ENCODE assay signal across 1 cellular context in genomic region chr3:186700267-186700666, GRCh38.
TF ChIP-seq lines count a peak whose summit lies in the region.

No MANE protein-coding gene starts in this region.

TF ChIP-seq in K562, 482 proteins besides CTCF, POLR2A, EP300 and RAD21 (continued from another document and continues in another):
- TF ChIP-seq SAP30 (IDR thresholded peaks at IDR 0.05; ENCODE audit: borderline replicate concordance, insufficient read depth, low read depth, low read length, poor library complexity, severe bottlenecking) (no peak), GTF2B (IDR thresholded peaks at IDR 0.05; ENCODE audit: extremely low read depth, insufficient read length) (no peak), ZNF695 (CRISPR knock-in tag; IDR thresholded peaks at IDR 0.05) (no peak), MTA3 (IDR thresholded peaks at IDR 0.05; ENCODE audit: borderline replicate concordance) (peak; percentile 38; the same call in 1 of the 2 replicates), HLTF (IDR thresholded peaks at IDR 0.05) (0 out of 2 replicates have a peak, but pooled peaks have one; percentile 60), OTX1 (CRISPR knock-in tag; IDR thresholded peaks at IDR 0.05) (no peak), DIDO1 (tag; IDR thresholded peaks at IDR 0.05; ENCODE audit: low read depth) (no peak), GATAD2B (IDR thresholded peaks at IDR 0.05; ENCODE audit: borderline replicate concordance) (no peak; the same call in 1 of the 2 replicates), ADNP (tag; IDR thresholded peaks at IDR 0.05) (no peak), ZNF408 (CRISPR knock-in tag; IDR thresholded peaks at IDR 0.05; ENCODE audit: low read depth) (no peak), HDAC6 (IDR thresholded peaks at IDR 0.05; ENCODE audit: low read depth, low read length) (no peak), YBX1 (IDR thresholded peaks at IDR 0.05) (no peak), ZMIZ1 (IDR thresholded peaks at IDR 0.05; ENCODE audit: low read depth in 2 of 2, low read length in 2 of 2) (peak in 1 of 2 experiments; percentile 70; a peak in 1 of 4 replicates), TAF7 (tag; IDR thresholded peaks at IDR 0.05) (no peak), RAD51 (IDR thresholded peaks at IDR 0.05; ENCODE audit: borderline replicate concordance, low read depth) (no peak), FOXO4 (CRISPR knock-in tag; IDR thresholded peaks at IDR 0.05) (no peak), STAG1 (CRISPR knock-in tag; IDR thresholded peaks at IDR 0.05; ENCODE audit: borderline replicate concordance) (no peak), ARID3B (CRISPR knock-in tag; IDR thresholded peaks at IDR 0.05; ENCODE audit: borderline replicate concordance) (no peak), ZNF324 (CRISPR knock-in tag; IDR thresholded peaks at IDR 0.05) (no peak), FOXP1 (CRISPR knock-in tag; IDR thresholded peaks at IDR 0.05) (no peak), ZNF121 (CRISPR knock-in tag; conservative IDR thresholded peaks at IDR 0.05) (no peak), HNRNPK (IDR thresholded peaks at IDR 0.05; ENCODE audit: low read depth, low read length, poor library complexity, severe bottlenecking) (no peak), RBM39 (optimal IDR thresholded peaks at IDR 0.05; ENCODE audit: low read depth, low read length) (no peak), ZNF561 (CRISPR knock-in tag; conservative IDR thresholded peaks at IDR 0.05) (no peak), DMBX1 (CRISPR knock-in tag; IDR thresholded peaks at IDR 0.05; ENCODE audit: borderline replicate concordance) (no peak), KLF13 (tag; IDR thresholded peaks at IDR 0.05; ENCODE audit: borderline replicate concordance, low read depth) (no peak), U2AF1 (optimal IDR thresholded peaks at IDR 0.05; ENCODE audit: low read depth, low read length) (no peak), MNT (conservative IDR thresholded peaks at IDR 0.05) (peak; percentile 38 to 68; a peak in 3 of 4 replicates), CEBPB (tag; IDR thresholded peaks at IDR 0.05) (no peak), ZNF239 (CRISPR knock-in tag; IDR thresholded peaks at IDR 0.05) (no peak), CHCHD3 (CRISPR knock-in tag; IDR thresholded peaks at IDR 0.05) (no peak), ZBTB11 (CRISPR knock-in tag; IDR thresholded peaks at IDR 0.05) (peak in 1 of 3 experiments; percentile 45; a peak in 1 of 6 replicates), ZNF778 (CRISPR knock-in tag; IDR thresholded peaks at IDR 0.05) (no peak), ZNF699 (CRISPR knock-in tag; IDR thresholded peaks at IDR 0.05; ENCODE audit: insufficient replicate concordance) (no peak), USF2 (CRISPR knock-in tag; IDR thresholded peaks at IDR 0.05) (no peak), TGIF2 (CRISPR knock-in tag; IDR thresholded peaks at IDR 0.05) (no peak), ZZZ3 (IDR thresholded peaks at IDR 0.05) (no peak), SIN3B (IDR thresholded peaks at IDR 0.05; ENCODE audit: low read depth) (no peak), CHD2 (IDR thresholded peaks at IDR 0.05; ENCODE audit: low read depth, low read length) (no peak), PTBP1 (IDR thresholded peaks at IDR 0.05; ENCODE audit: low read depth, low read length) (no peak), CAMTA2 (CRISPR knock-in tag; conservative IDR thresholded peaks at IDR 0.05) (no peak), E2F4 (CRISPR knock-in tag; IDR thresholded peaks at IDR 0.05; ENCODE audit: low read depth) (no peak), FIP1L1 (IDR thresholded peaks at IDR 0.05; ENCODE audit: low read depth, low read length, poor library complexity, severe bottlenecking) (no peak), RNF2 (IDR thresholded peaks at IDR 0.05) (peak; percentile 42; the same call in 1 of the 2 replicates), SMAD3 (CRISPR knock-in tag; conservative IDR thresholded peaks at IDR 0.05) (no peak), FUS (optimal IDR thresholded peaks at IDR 0.05; ENCODE audit: low read depth, low read length) (no peak), GTF2F1 (IDR thresholded peaks at IDR 0.05; ENCODE audit: low read depth, low read length) (no peak), JUNB (CRISPR knock-in tag; conservative IDR thresholded peaks at IDR 0.05) (no peak), HDAC8 (tag; IDR thresholded peaks at IDR 0.05) (no peak), SREBF1 (IDR thresholded peaks at IDR 0.05; ENCODE audit: borderline replicate concordance, low read depth, low read length) (no peak), TFE3 (CRISPR knock-in tag; IDR thresholded peaks at IDR 0.05) (no peak), DEAF1 (CRISPR knock-in tag; IDR thresholded peaks at IDR 0.05) (no peak), NFXL1 (CRISPR knock-in tag; IDR thresholded peaks at IDR 0.05) (no peak), MED1 (CRISPR knock-in tag; IDR thresholded peaks at IDR 0.05; ENCODE audit: borderline replicate concordance) (no peak), PURB (CRISPR knock-in tag; IDR thresholded peaks at IDR 0.05; ENCODE audit: low read depth) (no peak)
